22 cellular contexts compared by ENCODE assay signal in the genomic region with DNA sequence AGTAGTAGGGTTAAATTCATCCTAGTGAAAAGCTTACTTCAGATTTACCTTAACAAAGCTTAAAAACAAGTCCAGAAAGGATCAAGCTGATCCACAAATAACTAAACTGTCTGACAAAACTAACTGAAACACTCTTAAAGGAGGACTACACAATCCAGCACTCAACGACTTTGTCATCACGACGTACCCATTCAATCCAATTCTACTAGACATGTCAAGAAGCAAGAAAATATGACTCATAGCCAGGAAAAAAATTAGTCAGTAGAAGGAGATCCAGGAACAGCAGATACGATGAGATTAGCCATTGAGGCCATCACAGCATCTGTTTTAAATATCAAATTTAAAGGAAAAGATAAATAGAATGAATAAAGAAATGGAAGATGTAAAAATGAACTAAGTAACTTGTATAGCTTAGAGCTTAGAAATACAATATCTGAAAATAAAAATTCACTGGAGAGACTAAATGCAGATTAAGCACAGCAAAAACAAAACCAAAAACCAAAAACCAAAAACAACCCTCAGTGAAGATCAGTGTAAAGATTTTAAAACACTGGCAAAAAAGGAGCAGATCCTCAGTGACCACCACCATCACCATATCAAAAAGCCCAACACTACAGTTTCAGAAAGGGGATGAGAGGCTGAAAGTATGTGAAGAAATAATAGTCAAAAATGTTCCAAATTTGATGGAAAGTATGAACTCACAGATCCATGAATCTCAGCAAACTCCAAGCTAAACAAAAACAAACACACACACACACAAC.
A peak's percentile ranks its signal among the peaks of the same experiment; 100 is the strongest.
DNase-seq lines count a peak whose midpoint lies in the region; ATAC-seq, FAIRE-seq and TF ChIP-seq lines count a peak whose summit lies in the region.
"Had no signal": no experiment of that assay in that cellular context is flagged by ENCODE, and none has a peak within 500 bp of the region (broad histone marks: within the 10 kb centered on the region; RNA-seq: fewer than 3 reads in every experiment).

No MANE protein-coding gene starts in this region.

- POLR2A ChIA-PET in activated CD4-positive, alpha-beta memory T cell treated with anti-CD3 and anti-CD28 coated beads for 36 hours (lab: Charles Lee), result interaction anchor here (0.5 to 2.5 kb wide), 13 partner anchors 9 to 95 kb away, joined by 3 to 14 read pairs (median 5); a partner anchor contains a TSS

- peak overlapping the region; percentile 51 for H3K4me3 Mint-ChIP-seq in activated CD8-positive, alpha-beta memory T cell treated with anti-CD3 and anti-CD28 coated beads, Interleukin-2, amount 10 ng/mL, durations not matched to agents 7 days and 5 days
- peak overlapping the region; percentile 27 for H3K4me3 Mint-ChIP-seq in activated CD4-positive, alpha-beta memory T cell treated with anti-CD3 and anti-CD28 coated beads for 36 hours
- H3K4me3 Mint-ChIP-seq: neural crest cell had no signal

- peak overlapping the region; percentile 86 for H3K27ac Mint-ChIP-seq in activated CD8-positive, alpha-beta memory T cell treated with anti-CD3 and anti-CD28 coated beads, Interleukin-2, amount 10 ng/mL, durations not matched to agents 7 days and 5 days
- H3K27ac Mint-ChIP-seq in activated CD4-positive, alpha-beta memory T cell treated with anti-CD3 and anti-CD28 coated beads for 36 hours, result peak overlapping the region; percentile 76

- H3K9me3 Mint-ChIP-seq in activated CD8-positive, alpha-beta memory T cell treated with anti-CD3 and anti-CD28 coated beads, Interleukin-2, amount 10 ng/mL, durations not matched to agents 7 days and 5 days (ENCODE audit: low read depth), result peaks cover 7% of the 10 kb centered on the region
- peaks cover 8% of the 10 kb centered on the region for H3K9me3 Mint-ChIP-seq in activated CD4-positive, alpha-beta memory T cell treated with anti-CD3 and anti-CD28 coated beads for 36 hours

- H3K4me1 Mint-ChIP-seq in activated CD8-positive, alpha-beta memory T cell treated with anti-CD3 and anti-CD28 coated beads, Interleukin-2, amount 10 ng/mL, durations not matched to agents 7 days and 5 days, result peaks cover 34% of the 10 kb centered on the region
- peaks cover 20% of the 10 kb centered on the region for H3K4me1 Mint-ChIP-seq in activated CD4-positive, alpha-beta memory T cell treated with anti-CD3 and anti-CD28 coated beads for 36 hours (ENCODE audit: low read depth)
- H3K4me1 Mint-ChIP-seq: neural crest cell had no signal

- peaks cover 0 to 2% (median 0%) of the 10 kb centered on the region in 45 donors for H3K27me3 ChIP-seq in dorsolateral prefrontal cortex

- H3K4me3 ChIP-seq in dorsolateral prefrontal cortex, result no peak overlapping the region
- H3K4me3 ChIP-seq: esophagus muscularis mucosa, left ventricle myocardium inferior, MG63, prostate gland had no signal

- ATAC-seq in activated CD8-positive, alpha-beta memory T cell treated with anti-CD3 and anti-CD28 coated beads, Interleukin-2, amount 10 ng/mL, durations not matched to agents 7 days and 5 days, result peak; percentile 96
- ATAC-seq in esophagus mucosa, result peak; percentile 38
- ATAC-seq: Panc1 had no signal

- intact Hi-C loops in activated CD4-positive, alpha-beta memory T cell treated with anti-CD3 and anti-CD28 coated beads for 36 hours (cut with micrococcal nuclease), result loop anchor here (1.0 kb wide), 7 partner anchors 8 to 95 kb away; a partner anchor contains a TSS
- intact Hi-C loops in dorsolateral prefrontal cortex (cut with DNase I), result no loop called here

- H3K27ac ChIP-seq in dorsolateral prefrontal cortex, result no peak overlapping the region
- H3K27ac ChIP-seq: esophagus muscularis mucosa, left ventricle myocardium inferior, prostate gland, WERI-Rb-1 had no signal

- TF ChIP-seq CTCF in dorsolateral prefrontal cortex (IDR thresholded peaks at IDR 0.05 in 54 of 56, conservative IDR thresholded peaks at IDR 0.05 in 2 of 56; ENCODE audit: low read depth in 1 of 56, partially characterized antibody in 56 of 56), result no peak

- peak; percentile 48 for FAIRE-seq in GM12891 (lab: Jason Lieb, UNC)

- CTCF ChIA-PET in activated CD8-positive, alpha-beta memory T cell treated with anti-CD3 and anti-CD28 coated beads, Interleukin-2, amount 10 ng/mL, durations not matched to agents 7 days and 5 days (lab: Charles Lee), result interaction anchor here (0.8 to 2.1 kb wide), 6 partner anchors 13 to 68 kb away, joined by 4 to 7 read pairs (median 4); no protein-coding TSS in a partner anchor
- CTCF ChIA-PET in activated CD4-positive, alpha-beta memory T cell treated with anti-CD3 and anti-CD28 coated beads for 36 hours (lab: Charles Lee), result interaction anchor here (0.6 to 4.5 kb wide), 10 partner anchors 8 to 208 kb away, joined by 3 to 20 read pairs (median 3); no protein-coding TSS in a partner anchor

- DNase-seq in activated CD8-positive, alpha-beta memory T cell treated with anti-CD3 and anti-CD28 coated beads, Interleukin-2, amount 10 ng/mL, durations not matched to agents 7 days and 5 days, result peak; percentile 54
- DNase-seq in activated CD8-positive, alpha-beta memory T cell treated with anti-CD3 and anti-CD28 coated beads, Interleukin-2, amount 50 U/mL, for 48 hours, result no peak
- DNase-seq in GM12891 (ENCODE audit: insufficient read length, low spot score), result no peak
- DNase-seq in activated CD4-positive, alpha-beta memory T cell treated with anti-CD3 and anti-CD28 coated beads for 36 hours, result peak; percentile 39
- DNase-seq in dorsolateral prefrontal cortex, result no peak
- no peak for DNase-seq in NCI-H2227 (lab: John Stamatoyannopoulos, UW; ENCODE audit: unreplicated experiment)
- DNase-seq in cerebellum (ENCODE audit: low spot score), result no peak
- DNase-seq: ACHN; amygdala; C1 segment of cervical spinal cord; central memory CD4-positive, alpha-beta T cell; left ventricle myocardium inferior; MG63; midbrain; NCI-H146; stimulated activated CD8-positive, alpha-beta memory T cell treated with anti-CD3 and anti-CD28 coated beads, Interleukin-4, amount 100 ng/mL, for 48 hours; WERI-Rb-1 had no signal

- H3K36me3 Mint-ChIP-seq in activated CD8-positive, alpha-beta memory T cell treated with anti-CD3 and anti-CD28 coated beads, Interleukin-2, amount 10 ng/mL, durations not matched to agents 7 days and 5 days, result peaks cover 18% of the 10 kb centered on the region
- peaks cover 2% of the 10 kb centered on the region for H3K36me3 Mint-ChIP-seq in activated CD4-positive, alpha-beta memory T cell treated with anti-CD3 and anti-CD28 coated beads for 36 hours

- peaks cover 6% of the 10 kb centered on the region for H3K27me3 Mint-ChIP-seq in activated CD8-positive, alpha-beta memory T cell treated with anti-CD3 and anti-CD28 coated beads, Interleukin-2, amount 10 ng/mL, durations not matched to agents 7 days and 5 days
- H3K27me3 Mint-ChIP-seq in activated CD4-positive, alpha-beta memory T cell treated with anti-CD3 and anti-CD28 coated beads for 36 hours, result peaks cover 2% of the 10 kb centered on the region

- TF ChIP-seq POLR2A in GM12891 (IDR thresholded peaks at IDR 0.05; ENCODE audit: low read depth, low read length), result no peak

TF ChIP-seq in GM12891, 5 proteins besides CTCF, POLR2A, EP300 and RAD21:
- TF ChIP-seq SPI1 (IDR thresholded peaks at IDR 0.05; ENCODE audit: low read depth, low read length) (no peak), POU2F2 (IDR thresholded peaks at IDR 0.05; ENCODE audit: low read depth, low read length) (no peak), POLR2AphosphoS5 (IDR thresholded peaks at IDR 0.05; ENCODE audit: low read depth, low read length) (no peak), PAX5 (IDR thresholded peaks at IDR 0.05; ENCODE audit: insufficient read depth, low read length, severe bottlenecking) (no peak), TAF1 (IDR thresholded peaks at IDR 0.05; ENCODE audit: low read depth, low read length) (no peak)

Comparison
In these comparisons a context has a peak if more than half of its experiments do, and no peak if none do; other contexts are left out.
1. DNase-seq: peak in activated CD8-positive, alpha-beta memory T cell treated with anti-CD3 and anti-CD28 coated beads, Interleukin-2, amount 10 ng/mL, durations not matched to agents 7 days and 5 days (single experiment) and activated CD4-positive, alpha-beta memory T cell treated with anti-CD3 and anti-CD28 coated beads for 36 hours (single experiment); none in activated CD8-positive, alpha-beta memory T cell treated with anti-CD3 and anti-CD28 coated beads, Interleukin-2, amount 50 U/mL, for 48 hours (single experiment), GM12891 (single experiment), dorsolateral prefrontal cortex (0 of 10), NCI-H2227 (single experiment) and cerebellum (single experiment).